ENCODE assay signal across 28 cellular contexts in the genomic region with DNA sequence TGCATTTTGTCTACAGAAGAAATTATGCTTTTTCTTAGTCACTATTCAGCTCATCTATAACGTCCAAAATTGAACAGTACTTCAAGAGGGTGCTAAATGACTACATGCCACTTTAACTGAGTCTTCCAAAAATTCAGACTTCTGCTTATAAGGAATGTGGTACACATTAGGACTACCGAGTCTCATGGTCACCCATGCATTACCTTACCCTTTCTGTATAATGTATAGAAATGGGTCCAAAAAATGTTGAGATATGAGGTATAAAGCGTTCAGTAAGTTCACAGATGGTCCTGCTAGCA.
DNase-seq lines count a peak whose midpoint lies in the region; ATAC-seq and TF ChIP-seq lines count a peak whose summit lies in the region.
"Had no signal": no experiment of that assay in that cellular context is flagged by ENCODE, and none has a peak within 500 bp of the region (broad histone marks: within the 10 kb centered on the region; RNA-seq: fewer than 3 reads in every experiment).

No MANE protein-coding gene starts in this region.

- ATAC-seq in HG02798 (IDR thresholded peaks at IDR 0.05; ENCODE audit: poor library complexity, unreplicated experiment) = no peak
- ATAC-seq: CD8-positive, alpha-beta T cell; gastroesophageal sphincter; HCT116; lower lobe of right lung; naive thymus-derived CD8-positive, alpha-beta T cell; psoas muscle; sciatic nerve; stimulated activated naive CD8-positive, alpha-beta T cell treated with anti-CD3 and anti-CD28 coated beads, Interleukin-15, amount 100 ng/mL, for 72 hours had no signal

- DNase-seq in activated CD4-positive, alpha-beta T cell treated with anti-CD3 and anti-CD28 coated beads, Interleukin-2, amount 10 ng/mL, durations not matched to agents 7 days and 5 days = no peak
- DNase-seq in activated CD4-positive, alpha-beta T cell treated with anti-CD3 and anti-CD28 coated beads, Interleukin-2, amount 50 U/mL, for 1 hour = no peak
- no peak for DNase-seq in HFFc6
- DNase-seq in PC-9 = no peak
- no peak for DNase-seq in neural progenitor cell (ENCODE audit: low spot score)
- no peak for DNase-seq in left ventricle myocardium inferior
- no peak for DNase-seq in amniotic stem cell (lab: John Stamatoyannopoulos, UW)
- DNase-seq: activated gamma-delta T cell; caudate nucleus; CD8-positive, alpha-beta T cell; DMS 273 treated with DMSO at 0.1 percent for 48 hours; effector CD8-positive, alpha-beta T cell; lower lobe of right lung; MM.1S; naive thymus-derived CD8-positive, alpha-beta T cell; NCI-H524 treated with DMSO at 0.1 percent for 48 hours; psoas muscle; RPMI8226; stimulated activated naive CD8-positive, alpha-beta T cell treated with anti-CD3 and anti-CD28 coated beads, Interleukin-15, amount 100 ng/mL, for 72 hours had no signal

- H3K36me3 ChIP-seq in PC-9 (ENCODE audit: low read depth) = no peaks in the 10 kb centered on the region
- no peaks in the 10 kb centered on the region for H3K36me3 ChIP-seq in neural progenitor cell
- no peaks in the 10 kb centered on the region for H3K36me3 ChIP-seq in left ventricle myocardium inferior
- H3K36me3 ChIP-seq: gastroesophageal sphincter, lower lobe of right lung, thoracic aorta, vagina had no signal

- H3K4me3 Mint-ChIP-seq in activated CD4-positive, alpha-beta T cell treated with anti-CD3 and anti-CD28 coated beads, Interleukin-2, amount 10 ng/mL, durations not matched to agents 7 days and 5 days = peak overlapping the region; percentile 6
- no peak overlapping the region for H3K4me3 Mint-ChIP-seq in HFFc6
- peak overlapping the region; percentile 7 for H3K4me3 Mint-ChIP-seq in neural progenitor cell
- H3K4me3 Mint-ChIP-seq: CD8-positive, alpha-beta T cell; naive thymus-derived CD8-positive, alpha-beta T cell; stimulated activated naive CD8-positive, alpha-beta T cell treated with anti-CD3 and anti-CD28 coated beads, Interleukin-15, amount 100 ng/mL, for 72 hours had no signal

- no TSS peak for BruUV-seq in PC-9 (replicated peaks; lab: Mats Ljungman, UMichigan)

- H3K4me3 ChIP-seq in PC-9 = no peak overlapping the region
- no peak overlapping the region for H3K4me3 ChIP-seq in neural progenitor cell
- no peak overlapping the region for H3K4me3 ChIP-seq in left ventricle myocardium inferior
- H3K4me3 ChIP-seq: coronary artery, gastroesophageal sphincter, hepatocyte, lower lobe of right lung, psoas muscle, SJSA1, thoracic aorta, vagina had no signal

- no peaks in the 10 kb centered on the region for H4K20me1 ChIP-seq in PC-9 (ENCODE audit: insufficient read depth)
- peaks cover 5% of the 10 kb centered on the region for H4K20me1 ChIP-seq in neural progenitor cell (ENCODE audit: low read depth)

- TF ChIP-seq CTCF in HFFc6 (IDR thresholded peaks at IDR 0.05) (no peak), PC-9 (conservative IDR thresholded peaks at IDR 0.05) (no peak), neural progenitor cell (IDR thresholded peaks at IDR 0.05) (no peak), left ventricle myocardium inferior (IDR thresholded peaks at IDR 0.05; ENCODE audit: borderline replicate concordance) (no peak)

- H3K9me3 ChIP-seq in PC-9 (ENCODE audit: insufficient read depth, low read depth) (no peaks in the 10 kb centered on the region), neural progenitor cell (ENCODE audit: low read depth) (no peaks in the 10 kb centered on the region), left ventricle myocardium inferior (replicated peaks) (no peaks in the 10 kb centered on the region)
- H3K9me3 ChIP-seq: gastroesophageal sphincter, lower lobe of right lung, psoas muscle, SJSA1, thoracic aorta, vagina had no signal

- no peak overlapping the region for H3K27ac ChIP-seq in PC-9
- H3K27ac ChIP-seq in neural progenitor cell = no peak overlapping the region
- no peak overlapping the region for H3K27ac ChIP-seq in left ventricle myocardium inferior (replicated peaks)
- H3K27ac ChIP-seq: coronary artery, gastroesophageal sphincter, hepatocyte, lower lobe of right lung, psoas muscle, thoracic aorta, vagina had no signal

- peak overlapping the region; percentile 26 for H3K27ac Mint-ChIP-seq in activated CD4-positive, alpha-beta T cell treated with anti-CD3 and anti-CD28 coated beads, Interleukin-2, amount 10 ng/mL, durations not matched to agents 7 days and 5 days
- H3K27ac Mint-ChIP-seq in HFFc6 (peak overlapping the region; percentile 38), neural progenitor cell (no peak overlapping the region)
- H3K27ac Mint-ChIP-seq: CD8-positive, alpha-beta T cell; stimulated activated naive CD8-positive, alpha-beta T cell treated with anti-CD3 and anti-CD28 coated beads, Interleukin-15, amount 100 ng/mL, for 72 hours had no signal

- no peaks in the 10 kb centered on the region for H3K27me3 Mint-ChIP-seq in activated CD4-positive, alpha-beta T cell treated with anti-CD3 and anti-CD28 coated beads, Interleukin-2, amount 10 ng/mL, durations not matched to agents 7 days and 5 days
- no peaks in the 10 kb centered on the region; the same call in 1 of the 2 replicates for H3K27me3 Mint-ChIP-seq in HFFc6 (ENCODE audit: insufficient read depth)
- no peaks in the 10 kb centered on the region for H3K27me3 Mint-ChIP-seq in neural progenitor cell (ENCODE audit: insufficient read depth, low read depth)
- H3K27me3 Mint-ChIP-seq: naive thymus-derived CD8-positive, alpha-beta T cell; stimulated activated naive CD8-positive, alpha-beta T cell treated with anti-CD3 and anti-CD28 coated beads, Interleukin-15, amount 100 ng/mL, for 72 hours had no signal

- H3K9ac ChIP-seq in neural progenitor cell = no peak overlapping the region

- H3K27me3 ChIP-seq in PC-9 (ENCODE audit: insufficient read depth, low read depth) (no peaks in the 10 kb centered on the region), neural progenitor cell (no peaks in the 10 kb centered on the region), left ventricle myocardium inferior (ENCODE audit: low read depth) (no peaks in the 10 kb centered on the region)
- H3K27me3 ChIP-seq: gastroesophageal sphincter, hepatocyte, SJSA1, vagina had no signal

- peaks cover 9% of the 10 kb centered on the region for H3K36me3 Mint-ChIP-seq in activated CD4-positive, alpha-beta T cell treated with anti-CD3 and anti-CD28 coated beads, Interleukin-2, amount 10 ng/mL, durations not matched to agents 7 days and 5 days (ENCODE audit: low read depth)
- peaks cover 4% of the 10 kb centered on the region; the same call in 1 of the 2 replicates for H3K36me3 Mint-ChIP-seq in HFFc6 (ENCODE audit: low read depth)
- peaks cover 14% of the 10 kb centered on the region for H3K36me3 Mint-ChIP-seq in neural progenitor cell
- H3K36me3 Mint-ChIP-seq: CD8-positive, alpha-beta T cell had no signal

- 0 out of 2 replicates have a peak overlapping the region, but pooled peaks have one; percentile 1 for H3K4me2 ChIP-seq in PC-9
- H3K4me2 ChIP-seq in neural progenitor cell = no peak overlapping the region
- H3K4me2 ChIP-seq: hepatocyte had no signal

- peaks cover 58% of the 10 kb centered on the region for H3K4me1 Mint-ChIP-seq in activated CD4-positive, alpha-beta T cell treated with anti-CD3 and anti-CD28 coated beads, Interleukin-2, amount 10 ng/mL, durations not matched to agents 7 days and 5 days
- H3K4me1 Mint-ChIP-seq in HFFc6 (ENCODE audit: low read depth) (peaks cover 52% of the 10 kb centered on the region), neural progenitor cell (peaks cover 29% of the 10 kb centered on the region)

- intact Hi-C loops in PC-9 (cut with micrococcal nuclease; ENCODE audit: unreplicated experiment) (no loop called here), left ventricle myocardium inferior (cut with micrococcal nuclease) (no loop called here)

- H3K4me1 ChIP-seq in PC-9 (replicated peaks; ENCODE audit: insufficient read depth) (peaks cover 12% of the 10 kb centered on the region), neural progenitor cell (peaks cover 5% of the 10 kb centered on the region), left ventricle myocardium inferior (peaks cover 36% of the 10 kb centered on the region)
- H3K4me1 ChIP-seq: psoas muscle had no signal

- H3K9me2 ChIP-seq in PC-9 (ENCODE audit: insufficient read depth) = no peaks in the 10 kb centered on the region

- H2AFZ ChIP-seq in PC-9 = no peak overlapping the region
- H2AFZ ChIP-seq in neural progenitor cell (replicated peaks) = no peak overlapping the region
- H2AFZ ChIP-seq: hepatocyte had no signal

- H3K79me2 ChIP-seq in PC-9 (ENCODE audit: low read depth) (no peaks in the 10 kb centered on the region), neural progenitor cell (ENCODE audit: low read depth) (no peaks in the 10 kb centered on the region)
- H3K79me2 ChIP-seq: hepatocyte had no signal

- CTCF ChIA-PET in activated CD4-positive, alpha-beta T cell treated with anti-CD3 and anti-CD28 coated beads, Interleukin-2, amount 10 ng/mL, durations not matched to agents 7 days and 5 days (lab: Charles Lee) = interaction anchor here (0.6 to 2.2 kb wide), 3 partner anchors 42 to 528 kb away, joined by 4 to 14 read pairs (median 4); no protein-coding TSS in a partner anchor
- CTCF ChIA-PET in PC-9 (lab: Charles Lee) = interaction anchor here (0.6 kb wide), 1 partner anchor 1340 kb away, joined by 3 read pairs; no protein-coding TSS in a partner anchor

- no peaks in the 10 kb centered on the region for H3K9me3 Mint-ChIP-seq in activated CD4-positive, alpha-beta T cell treated with anti-CD3 and anti-CD28 coated beads, Interleukin-2, amount 10 ng/mL, durations not matched to agents 7 days and 5 days
- H3K9me3 Mint-ChIP-seq in HFFc6 (no peaks in the 10 kb centered on the region), neural progenitor cell (no peaks in the 10 kb centered on the region)
- H3K9me3 Mint-ChIP-seq: CD8-positive, alpha-beta T cell; naive thymus-derived CD8-positive, alpha-beta T cell; stimulated activated naive CD8-positive, alpha-beta T cell treated with anti-CD3 and anti-CD28 coated beads, Interleukin-15, amount 100 ng/mL, for 72 hours had no signal

- peaks cover 23% of the 10 kb centered on the region for H3F3A ChIP-seq in PC-9 (ENCODE audit: insufficient read depth, low read depth)
- H3F3A ChIP-seq in neural progenitor cell (ENCODE audit: low read depth) = peaks cover 28% of the 10 kb centered on the region

- POLR2A ChIA-PET in activated CD4-positive, alpha-beta T cell treated with anti-CD3 and anti-CD28 coated beads, Interleukin-2, amount 10 ng/mL, durations not matched to agents 7 days and 5 days (lab: Charles Lee) = interaction anchor here (2.6 kb wide), 1 partner anchor 18 kb away, joined by 28 read pairs; a partner anchor contains a TSS
- POLR2A ChIA-PET in PC-9 (lab: Charles Lee; ENCODE audit: unreplicated experiment) = interaction anchor here (0.5 kb wide), 1 partner anchor 1008 kb away, joined by 3 read pairs; no protein-coding TSS in a partner anchor
